Comparison of ENCODE assay signal across 8 cellular contexts in the genomic region with DNA sequence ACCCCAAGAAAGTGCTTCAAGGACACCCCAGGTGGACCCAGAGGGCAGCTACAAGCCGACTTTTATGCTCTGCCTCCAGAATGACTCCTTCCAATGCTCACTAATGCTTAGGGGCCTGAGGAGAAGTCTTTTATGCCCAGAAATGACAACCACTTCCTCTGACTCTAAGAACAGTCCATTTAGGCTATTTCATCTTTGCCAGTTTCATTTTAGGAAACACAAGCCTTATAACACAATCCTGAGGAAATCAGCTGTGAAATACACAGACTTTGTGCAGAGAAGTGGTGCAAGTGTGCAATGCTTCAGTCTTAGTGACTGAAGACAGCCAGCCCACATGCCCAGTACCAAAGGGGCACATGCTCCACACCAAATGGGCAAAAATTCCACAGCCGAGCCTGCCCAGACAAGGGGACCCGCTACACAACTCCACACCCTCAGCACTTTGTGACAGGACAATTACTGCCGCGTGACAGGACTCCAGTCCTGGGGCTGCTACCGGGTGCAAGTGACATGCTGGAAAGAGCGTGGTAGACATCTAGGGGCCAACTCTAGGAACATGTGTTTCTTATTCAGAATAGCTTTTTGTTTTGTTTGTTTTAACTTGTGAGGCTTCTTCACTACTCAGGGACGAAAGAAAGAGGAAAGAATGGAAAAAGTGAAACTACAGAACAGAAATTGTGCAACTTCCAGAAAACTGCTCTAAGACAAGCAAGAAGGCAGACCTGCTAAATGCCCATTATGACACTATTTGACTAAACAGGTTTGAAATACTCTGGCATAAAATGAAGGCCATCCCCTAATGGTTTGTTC. TPM values are rescaled to one million over a fixed set of nuclear protein-coding genes. Genes with fewer than 3 reads are reported as not detected.
DNase-seq lines count a peak whose midpoint lies in the region; ATAC-seq, FAIRE-seq and TF ChIP-seq lines count a peak whose summit lies in the region.

No MANE protein-coding gene starts in this region.

- peaks cover 6 to 16% (median 11%) of the 10 kb centered on the region in 4 donors for H3K4me1 Mint-ChIP-seq in CD4-positive, alpha-beta memory T cell

- TF ChIP-seq CTCF in K562 (IDR thresholded peaks at IDR 0.05 in 2 of 3, conservative IDR thresholded peaks at IDR 0.05 in 1 of 3; ENCODE audit: insufficient read depth in 2 of 3, low read depth in 1 of 3, low read length in 3 of 3) = peak; percentile 20 to 54 (median 38); a peak in 5 of 6 replicates
- TF ChIP-seq CTCF in thyroid gland (IDR thresholded peaks at IDR 0.05) = no peak

- no peaks in the 10 kb centered on the region for H3K36me3 ChIP-seq in CD4-positive, alpha-beta memory T cell (ENCODE audit: insufficient read depth, low read length)
- H3K36me3 ChIP-seq in K562 (ENCODE audit: control insufficient read depth, insufficient read depth, low read length) (no peaks in the 10 kb centered on the region), thyroid gland (no peaks in the 10 kb centered on the region)

- CTCF ChIA-PET in CD4-positive, alpha-beta memory T cell (lab: Charles Lee; ENCODE audit: partially characterized antibody) = interaction anchor here (1.1 to 1.3 kb wide), 2 partner anchors 10 to 94 kb away, joined by 4 read pairs; no protein-coding TSS in a partner anchor
- CTCF ChIA-PET in K562 (lab: Yijun Ruan, JAX; ENCODE audit: low intra/inter-chr PET ratio) = interaction anchor here (0.8 kb wide), 1 partner anchor 459 kb away, joined by 4 read pairs; no protein-coding TSS in a partner anchor

- H3K27ac Mint-ChIP-seq in CD4-positive, alpha-beta memory T cell = peak overlapping the region in 3 of 7 donors; percentile 0 to 11 (median 3)

- BruUV-seq in K562 (replicated peaks; lab: Mats Ljungman, UMichigan) = no TSS peak

- H3K4me3 Mint-ChIP-seq in CD4-positive, alpha-beta memory T cell = peak overlapping the region in 7 of 8 donors; percentile 6 to 70 (median 11)

- POLR2A ChIA-PET in CD4-positive, alpha-beta memory T cell (lab: Charles Lee; ENCODE audit: partially characterized antibody) = interaction anchor here (0.9 kb wide), 1 partner anchor 28 kb away, joined by 3 read pairs; no protein-coding TSS in a partner anchor
- POLR2A ChIA-PET in K562 (lab: Yijun Ruan, JAX) = interaction anchor here (0.8 kb wide), 2 partner anchors 10 to 59 kb away, joined by 4 to 6 read pairs; a partner anchor contains a TSS

- no peaks in the 10 kb centered on the region for H3K9me1 ChIP-seq in K562 (ENCODE audit: control insufficient read depth, insufficient read depth, low read length)

- TF ChIP-seq EP300 in K562 (IDR thresholded peaks at IDR 0.05; ENCODE audit: low read length) = no peak

- H3K4me2 ChIP-seq in K562 (ENCODE audit: insufficient read depth, low read length) = peak overlapping the region; percentile 21; the same call in 1 of the 2 replicates

- intact Hi-C loops in CD4-positive, alpha-beta memory T cell (cut with micrococcal nuclease) = loop anchor here (2.0 kb wide), 1 partner anchor 27 kb away; no protein-coding TSS in a partner anchor
- intact Hi-C loops in K562 (cut with micrococcal nuclease) = loop anchor here (1.0 to 2.0 kb wide), 2 partner anchors 59 to 96 kb away; a partner anchor contains a TSS
- intact Hi-C loops in thyroid gland (cut with DNase I) = no loop called here

- no peak overlapping the region for H3K27ac ChIP-seq in CD4-positive, alpha-beta memory T cell (ENCODE audit: low read depth, low read length)
- H3K27ac ChIP-seq in K562 (ENCODE audit: extremely low read depth, low read depth, low read length) (no peak overlapping the region), thyroid gland (peak overlapping the region in 1 of 3 donors; percentile 10)

- H3K9me3 Mint-ChIP-seq in CD4-positive, alpha-beta memory T cell = peaks cover 0 to 2% (median 0%) of the 10 kb centered on the region in 8 donors

- no peak for DNase-seq in CD4-positive, alpha-beta memory T cell
- peak in 2 of 4 experiments; percentile 30 to 59 for DNase-seq in K562 (ENCODE audit: extremely low read depth in 1 of 4, low spot score in 3 of 4)
- DNase-seq in left lobe of liver (ENCODE audit: low spot score) = peak; percentile 49
- DNase-seq in thyroid gland = peak; percentile 4 to 7
- no peak for DNase-seq in stimulated activated naive CD4-positive, alpha-beta T cell treated with Interleukin-2 at 50 U/mL for 16 hours (lab: John Stamatoyannopoulos, UW)
- no peak for DNase-seq in NCI-H1436 (lab: John Stamatoyannopoulos, UW)

- H4K20me1 ChIP-seq in K562 (replicated peaks; ENCODE audit: control insufficient read depth, insufficient read depth, low read length) = no peaks in the 10 kb centered on the region

- peak overlapping the region; percentile 35 for H2AFZ ChIP-seq in K562 (ENCODE audit: low read depth, low read length)

- H3K27me3 ChIP-seq in CD4-positive, alpha-beta memory T cell (ENCODE audit: insufficient read depth, low read length) = no peaks in the 10 kb centered on the region
- no peaks in the 10 kb centered on the region for H3K27me3 ChIP-seq in K562 (ENCODE audit: control insufficient read depth in 2 of 2, insufficient read depth in 2 of 2, low read length in 2 of 2)
- H3K27me3 ChIP-seq in thyroid gland = no peaks in the 10 kb centered on the region

- peaks cover 11% of the 10 kb centered on the region for H3K4me1 ChIP-seq in CD4-positive, alpha-beta memory T cell (ENCODE audit: insufficient read depth, low read length)
- H3K4me1 ChIP-seq in K562 (replicated peaks in 1 of 2; ENCODE audit: control insufficient read depth in 2 of 2, insufficient read depth in 2 of 2, low read length in 2 of 2) = no peaks in the 10 kb centered on the region
- H3K4me1 ChIP-seq in thyroid gland = no peaks in the 10 kb centered on the region

- H3K9me3 ChIP-seq in CD4-positive, alpha-beta memory T cell (ENCODE audit: control insufficient read depth in 1 of 2, low read length in 2 of 2) = no peaks in the 10 kb centered on the region
- H3K9me3 ChIP-seq in K562 (replicated peaks; ENCODE audit: control insufficient read depth, insufficient read depth, low read depth, low read length) (no peaks in the 10 kb centered on the region), thyroid gland (no peaks in the 10 kb centered on the region)

- TF ChIP-seq POLR2A in K562 (conservative IDR thresholded peaks at IDR 0.05) (no peak), thyroid gland (IDR thresholded peaks at IDR 0.05) (no peak)

- in situ Hi-C loops in K562 (cut with MboI) = no loop called here

- H3K9ac ChIP-seq in K562 (ENCODE audit: insufficient read depth in 1 of 2, low read depth in 2 of 2, low read length in 2 of 2) = peak overlapping the region in 1 of 2 experiments; percentile 67; a peak in 1 of 4 replicates

- no peaks in the 10 kb centered on the region for H3K27me3 Mint-ChIP-seq in CD4-positive, alpha-beta memory T cell

- FAIRE-seq in K562 (lab: Jason Lieb, UNC) = no peak

- peak; percentile 60 to 63 for TF ChIP-seq RAD21 in K562 (CRISPR knock-in tag; conservative IDR thresholded peaks at IDR 0.05 in 1 of 2, IDR thresholded peaks at IDR 0.05 in 1 of 2)

- H3K79me2 ChIP-seq in K562 (ENCODE audit: control insufficient read depth, insufficient read depth, low read length) = no peaks in the 10 kb centered on the region

- no peaks in the 10 kb centered on the region for H3K36me3 Mint-ChIP-seq in CD4-positive, alpha-beta memory T cell

- 7% methylated on average over 8 of the region's 8 CpGs for WGBS in K562 (ENCODE audit: insufficient coverage, low coverage, missing lambda C conversion rate)
- 51 to 56% methylated on average over 7 to 8 of the region's 8 CpGs for WGBS in thyroid gland, 2 donors

- ATAC-seq in GM19455 (IDR thresholded peaks at IDR 0.05; ENCODE audit: unreplicated experiment) (peak; percentile 65), HG03558 (IDR thresholded peaks at IDR 0.05; ENCODE audit: extremely low read depth, unreplicated experiment) (peak; percentile 62), K562 (peak; percentile 85), left lobe of liver (peak; percentile 73)

- H3K4me3 ChIP-seq in CD4-positive, alpha-beta memory T cell (ENCODE audit: low read length in 2 of 2) = no peak overlapping the region
- H3K4me3 ChIP-seq in K562 (no peak overlapping the region), thyroid gland (replicated peaks in 1 of 3) (no peak overlapping the region)

RNA-seq across cellular contexts. Expression of a gene that starts 28.2 kb away (rescaled TPM):
- 1 to 10 TPM; 4.1 to 4.7 TPM for total RNA-seq in CD4-positive, alpha-beta memory T cell
- 1 to 10 TPM in 1 of 2 donors, under 1 TPM in 1; 0.89 to 1.2 TPM for polyA plus RNA-seq in CD4-positive, alpha-beta memory T cell
- 37.8 and 55.0 TPM in 2 replicates for total RNA-seq in K562 (2011; cell fraction: chromatin; rRNA removed; ENCODE audit: low replicate concordance)
- total RNA-seq in K562 (2011; cell fraction: nucleolus; rRNA removed) = 16.5 and 17.4 TPM in 2 replicates
- total RNA-seq in K562 (2011; cell fraction: nucleoplasm; rRNA removed) = 44.0 and 76.9 TPM in 2 replicates
- total RNA-seq in K562 (2014; rRNA removed) (11.7 and 14.8 TPM in 2 replicates), K562 (2014; rRNA removed; fragmentation: Illumina TruSeq; extraction: Trizol) (11.0 and 11.5 TPM in 2 replicates), K562 (2015; rRNA removed; fragmentation: Illumina TruSeq; extraction: Trizol) (13.2 and 15.1 TPM in 2 replicates), K562 (2021) (26.2 and 27.0 TPM in 2 replicates), left lobe of liver (1.2 TPM), thyroid gland (10 to 100 TPM in 1 of 4 donors, 1 to 10 TPM in 3; 6.6 to 10.5 (median 7.4) TPM)
- polyA plus RNA-seq in K562 (2011; rRNA removed) (18.9 and 53.9 TPM in 2 replicates), K562 (2014; fragmentation: Illumina TruSeq; extraction: Trizol) (27.4 and 29.6 TPM in 2 replicates), K562 (2014; fragmentation: Nextera tagmentation; extraction: Ambion mirVana) (1 to 10 TPM; 4.9 to 5.9 TPM), K562 (2014; rRNA removed) (18.7 and 19.6 TPM in 2 replicates)
- 11.7 and 22.0 TPM in 2 replicates for polyA plus RNA-seq in K562 (2011; cell fraction: cytosol; rRNA removed)
- 111 and 133 TPM in 2 replicates for polyA plus RNA-seq in K562 (2011; cell fraction: nucleus; rRNA removed)
- 30.7 and 36.6 TPM in 2 replicates for polyA plus RNA-seq in K562 (2012)
- 20.9 and 39.9 TPM in 2 replicates for polyA minus RNA-seq in K562 (2011; rRNA and poly(A)+ RNA removed)
- polyA minus RNA-seq in K562 (2011; cell fraction: cytosol; rRNA and poly(A)+ RNA removed) = 6.9 and 18.7 TPM in 2 replicates
- polyA minus RNA-seq in K562 (2011; cell fraction: nucleus; rRNA and poly(A)+ RNA removed) = 32.3 and 88.7 TPM in 2 replicates

RNA-seq across cellular contexts. Expression of a gene that starts 59.1 kb away (rescaled TPM):
- total RNA-seq in CD4-positive, alpha-beta memory T cell = 10 to 100 TPM; 87.2 to 91.7 TPM
- polyA plus RNA-seq in CD4-positive, alpha-beta memory T cell = 100 to 1,000 TPM; 339 to 379 TPM
- total RNA-seq in K562 (2011; cell fraction: chromatin; rRNA removed; ENCODE audit: low replicate concordance) = 24.3 and 54.9 TPM in 2 replicates
- 129 and 134 TPM in 2 replicates for total RNA-seq in K562 (2011; cell fraction: nucleolus; rRNA removed)
- total RNA-seq in K562 (2011; cell fraction: nucleoplasm; rRNA removed) = 82.1 and 112 TPM in 2 replicates
- total RNA-seq in K562 (2014; rRNA removed) (292 and 479 TPM in 2 replicates), K562 (2014; rRNA removed; fragmentation: Illumina TruSeq; extraction: Trizol) (133 and 238 TPM in 2 replicates), K562 (2015; rRNA removed; fragmentation: Illumina TruSeq; extraction: Trizol) (337 and 357 TPM in 2 replicates), K562 (2021) (399 and 440 TPM in 2 replicates), left lobe of liver (70.3 TPM), thyroid gland (100 to 1,000 TPM in 2 of 4 donors, 10 to 100 TPM in 2; 63.1 to 205 (median 133) TPM)
- polyA plus RNA-seq in K562 (2011; rRNA removed) (407 and 453 TPM in 2 replicates), K562 (2014; fragmentation: Illumina TruSeq; extraction: Trizol) (538 and 635 TPM in 2 replicates), K562 (2014; fragmentation: Nextera tagmentation; extraction: Ambion mirVana) (1,000 to 10,000 TPM; 1,065 to 1,211 TPM), K562 (2014; rRNA removed) (552 and 569 TPM in 2 replicates)
- 924 and 1,390 TPM in 2 replicates for polyA plus RNA-seq in K562 (2011; cell fraction: cytosol; rRNA removed)
- 281 and 290 TPM in 2 replicates for polyA plus RNA-seq in K562 (2011; cell fraction: nucleus; rRNA removed)
- polyA plus RNA-seq in K562 (2012) = 381 and 451 TPM in 2 replicates
- polyA minus RNA-seq in K562 (2011; rRNA and poly(A)+ RNA removed) = 129 and 212 TPM in 2 replicates
- polyA minus RNA-seq in K562 (2011; cell fraction: cytosol; rRNA and poly(A)+ RNA removed) = 181 and 196 TPM in 2 replicates
- 64.5 and 102 TPM in 2 replicates for polyA minus RNA-seq in K562 (2011; cell fraction: nucleus; rRNA and poly(A)+ RNA removed)

Comparison
In these comparisons a context has a peak if more than half of its experiments do, and no peak if none do; other contexts are left out.
1. DNase-seq: peak in left lobe of liver (single experiment) and thyroid gland (2 of 2); none in CD4-positive, alpha-beta memory T cell (0 of 5), stimulated activated naive CD4-positive, alpha-beta T cell treated with Interleukin-2 at 50 U/mL for 16 hours (single experiment) and NCI-H1436 (single experiment).
2. CTCF ChIP-seq: peak in K562 (3 of 3); none in thyroid gland (0 of 6).
3. Peak in every context shown above with its lines, with median percentiles within 50 percentile points of each other: ATAC-seq.